ENCODE assay signal across 22 cellular contexts in genomic region chr4:120691106-120691505, GRCh38.
"Had no signal": no experiment of that assay in that cellular context is flagged by ENCODE, and none has a peak within 500 bp of the region (broad histone marks: within the 10 kb centered on the region; RNA-seq: fewer than 3 reads in every experiment).

No MANE protein-coding gene starts in this region.

- ATAC-seq: activated CD4-positive, CD25-positive, alpha-beta regulatory T cell treated with anti-CD3 and anti-CD28 coated beads, Interleukin-2, amount 50 U/mL, for 24 hours; activated T-cell treated with anti-CD3 and anti-CD28 coated beads, Interleukin-2, amount 50 U/mL, for 72 hours; naive thymus-derived CD8-positive, alpha-beta T cell; stimulated activated naive CD8-positive, alpha-beta T cell treated with anti-CD3 and anti-CD28 coated beads, Interleukin-15, amount 100 ng/mL, for 72 hours had no signal

- H3K4me3 Mint-ChIP-seq: activated CD4-positive, alpha-beta memory T cell treated with anti-CD3 and anti-CD28 coated beads, Interleukin-2, amount 10 ng/mL, durations not matched to agents 7 days and 5 days; activated CD4-positive, alpha-beta T cell treated with anti-CD3 and anti-CD28 coated beads, Interleukin-2, amount 10 ng/mL, durations not matched to agents 24 days and 14 days; activated naive CD4-positive, alpha-beta T cell treated with anti-CD3 and anti-CD28 coated beads, Interleukin-2, amount 10 ng/mL, durations not matched to agents 7 days and 5 days; activated T-cell treated with anti-CD3 and anti-CD28 coated beads, Interleukin-2, amount 50 U/mL, for 72 hours; endodermal cell; mesothelial cell of epicardium; naive thymus-derived CD8-positive, alpha-beta T cell; neural progenitor cell; stimulated activated naive CD8-positive, alpha-beta T cell treated with anti-CD3 and anti-CD28 coated beads, Interleukin-15, amount 100 ng/mL, for 72 hours had no signal

- H3K4me3 ChIP-seq: colonic mucosa, esophagus squamous epithelium, left ventricle myocardium inferior, neural progenitor cell, tibial artery had no signal

- H3K4me2 ChIP-seq: neural progenitor cell had no signal

- H3K4me1 Mint-ChIP-seq: activated CD4-positive, alpha-beta memory T cell treated with anti-CD3 and anti-CD28 coated beads, Interleukin-2, amount 10 ng/mL, durations not matched to agents 7 days and 5 days; activated CD4-positive, alpha-beta T cell treated with anti-CD3 and anti-CD28 coated beads, Interleukin-2, amount 10 ng/mL, durations not matched to agents 24 days and 14 days; activated naive CD4-positive, alpha-beta T cell treated with anti-CD3 and anti-CD28 coated beads, Interleukin-2, amount 10 ng/mL, durations not matched to agents 7 days and 5 days; endodermal cell; naive thymus-derived CD8-positive, alpha-beta T cell; stimulated activated naive CD8-positive, alpha-beta T cell treated with anti-CD3 and anti-CD28 coated beads, Interleukin-15, amount 100 ng/mL, for 72 hours had no signal

- FAIRE-seq: urothelium cell line had no signal

- H3K9me3 Mint-ChIP-seq: activated CD4-positive, alpha-beta memory T cell treated with anti-CD3 and anti-CD28 coated beads, Interleukin-2, amount 10 ng/mL, durations not matched to agents 7 days and 5 days; activated CD4-positive, alpha-beta T cell treated with anti-CD3 and anti-CD28 coated beads, Interleukin-2, amount 10 ng/mL, durations not matched to agents 24 days and 14 days; activated naive CD4-positive, alpha-beta T cell treated with anti-CD3 and anti-CD28 coated beads, Interleukin-2, amount 10 ng/mL, durations not matched to agents 7 days and 5 days; activated T-cell treated with anti-CD3 and anti-CD28 coated beads, Interleukin-2, amount 50 U/mL, for 72 hours; endodermal cell; naive thymus-derived CD8-positive, alpha-beta T cell; neural progenitor cell; stimulated activated naive CD8-positive, alpha-beta T cell treated with anti-CD3 and anti-CD28 coated beads, Interleukin-15, amount 100 ng/mL, for 72 hours had no signal

- H3K27me3 ChIP-seq: brain microvascular endothelial cell, colonic mucosa, esophagus squamous epithelium, neural progenitor cell, tibial artery had no signal

- H3K36me3 ChIP-seq: brain microvascular endothelial cell, colonic mucosa, esophagus squamous epithelium, left ventricle myocardium inferior, neural progenitor cell, tibial artery had no signal

- H2AFZ ChIP-seq: neural progenitor cell had no signal

- H3K27me3 Mint-ChIP-seq: activated naive CD4-positive, alpha-beta T cell treated with anti-CD3 and anti-CD28 coated beads, Interleukin-2, amount 10 ng/mL, durations not matched to agents 7 days and 5 days; stimulated activated naive CD8-positive, alpha-beta T cell treated with anti-CD3 and anti-CD28 coated beads, Interleukin-15, amount 100 ng/mL, for 72 hours had no signal

- DNase-seq: activated CD4-positive, alpha-beta memory T cell treated with anti-CD3 and anti-CD28 coated beads, Interleukin-2, amount 10 ng/mL, durations not matched to agents 7 days and 5 days; activated CD4-positive, alpha-beta T cell treated with anti-CD3 and anti-CD28 coated beads, Interleukin-2, amount 10 ng/mL, durations not matched to agents 24 days and 14 days; activated effector memory CD4-positive, alpha-beta T cell treated with Interleukin-2 at 50 U/mL for 16 hours; activated naive CD4-positive, alpha-beta T cell treated with anti-CD3 and anti-CD28 coated beads, Interleukin-2, amount 10 ng/mL, durations not matched to agents 7 days and 5 days; activated T-cell treated with anti-CD3 and anti-CD28 coated beads, Interleukin-2, amount 50 U/mL, for 72 hours; anterior cingulate cortex; brain microvascular endothelial cell; caudate nucleus; colonic mucosa; endodermal cell; esophagus squamous epithelium; left ventricle myocardium inferior; naive thymus-derived CD8-positive, alpha-beta T cell; posterior cingulate gyrus; retina; stimulated activated CD4-positive, alpha-beta T cell treated with anti-CD3 and anti-CD28 coated beads, Interleukin-4, amount 100 ng/mL, for 4 hours; stimulated activated naive CD8-positive, alpha-beta T cell treated with anti-CD3 and anti-CD28 coated beads, Interleukin-15, amount 100 ng/mL, for 72 hours; tibial artery had no signal

- H3K4me1 ChIP-seq: colonic mucosa, esophagus squamous epithelium, tibial artery had no signal

- H3K27ac Mint-ChIP-seq: activated CD4-positive, alpha-beta memory T cell treated with anti-CD3 and anti-CD28 coated beads, Interleukin-2, amount 10 ng/mL, durations not matched to agents 7 days and 5 days; activated CD4-positive, alpha-beta T cell treated with anti-CD3 and anti-CD28 coated beads, Interleukin-2, amount 10 ng/mL, durations not matched to agents 24 days and 14 days; activated naive CD4-positive, alpha-beta T cell treated with anti-CD3 and anti-CD28 coated beads, Interleukin-2, amount 10 ng/mL, durations not matched to agents 7 days and 5 days; activated T-cell treated with anti-CD3 and anti-CD28 coated beads, Interleukin-2, amount 50 U/mL, for 72 hours; endodermal cell; mesothelial cell of epicardium; neural progenitor cell; stimulated activated naive CD8-positive, alpha-beta T cell treated with anti-CD3 and anti-CD28 coated beads, Interleukin-15, amount 100 ng/mL, for 72 hours had no signal

- H3K9me3 ChIP-seq: colonic mucosa, esophagus squamous epithelium, left ventricle myocardium inferior, tibial artery had no signal

- H3K27ac ChIP-seq: brain microvascular endothelial cell, colonic mucosa, esophagus squamous epithelium, left ventricle myocardium inferior, neural progenitor cell, tibial artery had no signal

- H3K36me3 Mint-ChIP-seq: activated naive CD4-positive, alpha-beta T cell treated with anti-CD3 and anti-CD28 coated beads, Interleukin-2, amount 10 ng/mL, durations not matched to agents 7 days and 5 days; mesothelial cell of epicardium; naive thymus-derived CD8-positive, alpha-beta T cell; neural progenitor cell had no signal
